In genomic region chr12:70366581-70367267, GRCh38 we compare ENCODE assay signal across 8 cellular contexts. TPM values are rescaled to one million over a fixed set of nuclear protein-coding genes. Genes with fewer than 3 reads are reported as not detected.
DNase-seq lines count a peak whose midpoint lies in the region; ATAC-seq and TF ChIP-seq lines count a peak whose summit lies in the region.

No MANE protein-coding gene starts in this region.

- peak overlapping the region; percentile 93 for H3K4me3 Mint-ChIP-seq in T-helper 1 cell treated with Interleukin-12 subunit alpha and Interleukin-12 subunit beta and Interleukin-4 antibody, amounts not matched to agents 30 μg/mL and 1 μg/mL, for 36 hours

- ATAC-seq in GM21717 (IDR thresholded peaks at IDR 0.05; ENCODE audit: unreplicated experiment) (peak; percentile 45), sciatic nerve (peak; percentile 61)

- peak; percentile 45 for DNase-seq in EL
- peak; percentile 42 for DNase-seq in KBM-7
- peak; percentile 30 to 61 (median 42) for DNase-seq in adrenal gland
- DNase-seq in hepatic stellate cell (ENCODE audit: low spot score), result peak; percentile 26
- DNase-seq in sciatic nerve (ENCODE audit: low spot score), result peak; percentile 67
- no peak for DNase-seq in middle frontal gyrus (ENCODE audit: extremely low spot score, low spot score)

- WGBS in adrenal gland, 4 donors, result 0 to 2% (median 1%) methylated on average over 15 to 71 of the region's 71 CpGs

- H3K9me3 Mint-ChIP-seq in T-helper 1 cell treated with Interleukin-12 subunit alpha and Interleukin-12 subunit beta and Interleukin-4 antibody, amounts not matched to agents 30 μg/mL and 1 μg/mL, for 36 hours, result no peaks in the 10 kb centered on the region

- no peaks in the 10 kb centered on the region for H3K9me3 ChIP-seq in adrenal gland (replicated peaks in 1 of 3)

- H3K36me3 Mint-ChIP-seq in T-helper 1 cell treated with Interleukin-12 subunit alpha and Interleukin-12 subunit beta and Interleukin-4 antibody, amounts not matched to agents 30 μg/mL and 1 μg/mL, for 36 hours (ENCODE audit: low read depth), result no peaks in the 10 kb centered on the region

- peaks cover 59% of the 10 kb centered on the region for H3K27me3 Mint-ChIP-seq in T-helper 1 cell treated with Interleukin-12 subunit alpha and Interleukin-12 subunit beta and Interleukin-4 antibody, amounts not matched to agents 30 μg/mL and 1 μg/mL, for 36 hours (ENCODE audit: low read depth)

- H3K27ac Mint-ChIP-seq in T-helper 1 cell treated with Interleukin-12 subunit alpha and Interleukin-12 subunit beta and Interleukin-4 antibody, amounts not matched to agents 30 μg/mL and 1 μg/mL, for 36 hours, result no peak overlapping the region

- no peak for TF ChIP-seq CTCF in adrenal gland (IDR thresholded peaks at IDR 0.05)

- peak overlapping the region in 3 of 5 donors; percentile 8 to 53 (median 33) for H3K27ac ChIP-seq in adrenal gland

- H3K4me1 Mint-ChIP-seq in T-helper 1 cell treated with Interleukin-12 subunit alpha and Interleukin-12 subunit beta and Interleukin-4 antibody, amounts not matched to agents 30 μg/mL and 1 μg/mL, for 36 hours (ENCODE audit: low read depth), result peaks cover 18% of the 10 kb centered on the region

- H3K4me3 ChIP-seq in adrenal gland, result peak overlapping the region; percentile 24 to 82 (median 42)

- no peak for TF ChIP-seq POLR2A in adrenal gland (IDR thresholded peaks at IDR 0.05)

- no peaks in the 10 kb centered on the region for H3K36me3 ChIP-seq in adrenal gland (replicated peaks in 1 of 2)

- H3K27me3 ChIP-seq in adrenal gland, result no peaks in the 10 kb centered on the region

- intact Hi-C loops in adrenal gland (cut with DNase I), result loop anchor here in 1 of 2 donors (10.0 kb wide), 1 partner anchor 472 kb away; no protein-coding TSS in a partner anchor
- intact Hi-C loops in sciatic nerve (cut with DNase I), result no loop called here

- peaks cover 0 to 21% of the 10 kb centered on the region in 2 donors for H3K4me1 ChIP-seq in adrenal gland (replicated peaks in 1 of 2)

- in situ Hi-C loops in KBM-7 (cut with MboI; ENCODE audit: low pct_unique_long_range_greater_than_20kb, low sequenced_read_pairs), result no loop called here

RNA-seq across cellular contexts. Expression of gene KCNMB4, which starts 0.6 kb away (rescaled TPM):
- 10 to 100 TPM in 3 of 8 donors, 1 to 10 TPM in 5; 2.2 to 23.3 (median 9.2) TPM for total RNA-seq in adrenal gland
- polyA plus RNA-seq in adrenal gland, result 10 to 100 TPM in 1 of 3 donors, 1 to 10 TPM in 2; 2.8 to 15.1 (median 7.1) TPM
- 13.5 TPM for total RNA-seq in sciatic nerve
